14 cellular contexts compared by ENCODE assay signal in genomic region chr15:31309893-31310606, GRCh38.
"Had no signal": no experiment of that assay in that cellular context is flagged by ENCODE, and none has a peak within 500 bp of the region (broad histone marks: within the 10 kb centered on the region; RNA-seq: fewer than 3 reads in every experiment).

No MANE protein-coding gene starts in this region.

- H3K27me3 ChIP-seq: tibial nerve had no signal

- DNase-seq: activated CD4-positive, alpha-beta T cell treated with anti-CD3 and anti-CD28 coated beads, Interleukin-2, amount 50 U/mL, for 4 hours; activated CD8-positive, alpha-beta memory T cell treated with anti-CD3 and anti-CD28 coated beads, Interleukin-2, amount 50 U/mL, for 4 hours; dermis blood vessel endothelial cell; immature natural killer cell; left cardiac atrium; nephron progenitor cell; T-helper 2 cell had no signal

- H3K4me1 Mint-ChIP-seq: immature natural killer cell had no signal

- H3K27me3 Mint-ChIP-seq: activated naive CD4-positive, alpha-beta T cell treated with anti-CD3 and anti-CD28 coated beads, Interleukin-2, amount 50 U/mL, for 24 hours; activated T-helper 17 cell treated with anti-CD3 and anti-CD28 coated beads, Interleukin-2, amount 50 U/mL, for 72 hours had no signal

- H3K36me3 ChIP-seq: tibial nerve had no signal

- H3K4me3 Mint-ChIP-seq: activated naive CD4-positive, alpha-beta T cell treated with anti-CD3 and anti-CD28 coated beads, Interleukin-2, amount 50 U/mL, for 24 hours; activated T-helper 17 cell treated with anti-CD3 and anti-CD28 coated beads, Interleukin-2, amount 50 U/mL, for 72 hours; central memory CD8-positive, alpha-beta T cell; immature natural killer cell; nephron progenitor cell; stimulated activated effector memory CD8-positive, alpha-beta T cell treated with anti-CD3 and anti-CD28 coated beads, Interleukin-12 subunit alpha, Interleukin-12 subunit beta, amount 100 ng/mL, for 72 hours had no signal

- H3K4me3 ChIP-seq: skin epidermis, tibial nerve had no signal

- H3K9ac ChIP-seq: parathyroid adenoma had no signal

- H3K36me3 Mint-ChIP-seq: activated naive CD4-positive, alpha-beta T cell treated with anti-CD3 and anti-CD28 coated beads, Interleukin-2, amount 50 U/mL, for 24 hours; immature natural killer cell; stimulated activated effector memory CD8-positive, alpha-beta T cell treated with anti-CD3 and anti-CD28 coated beads, Interleukin-12 subunit alpha, Interleukin-12 subunit beta, amount 100 ng/mL, for 72 hours had no signal

- H3K27ac Mint-ChIP-seq: activated naive CD4-positive, alpha-beta T cell treated with anti-CD3 and anti-CD28 coated beads, Interleukin-2, amount 50 U/mL, for 24 hours; activated T-helper 17 cell treated with anti-CD3 and anti-CD28 coated beads, Interleukin-2, amount 50 U/mL, for 72 hours; immature natural killer cell; nephron progenitor cell; stimulated activated effector memory CD8-positive, alpha-beta T cell treated with anti-CD3 and anti-CD28 coated beads, Interleukin-12 subunit alpha, Interleukin-12 subunit beta, amount 100 ng/mL, for 72 hours had no signal

- H2AFZ ChIP-seq: parathyroid adenoma had no signal

- H3K9me3 Mint-ChIP-seq: activated naive CD4-positive, alpha-beta T cell treated with anti-CD3 and anti-CD28 coated beads, Interleukin-2, amount 50 U/mL, for 24 hours; activated T-helper 17 cell treated with anti-CD3 and anti-CD28 coated beads, Interleukin-2, amount 50 U/mL, for 72 hours; central memory CD8-positive, alpha-beta T cell; stimulated activated effector memory CD8-positive, alpha-beta T cell treated with anti-CD3 and anti-CD28 coated beads, Interleukin-12 subunit alpha, Interleukin-12 subunit beta, amount 100 ng/mL, for 72 hours had no signal

- H3K79me2 ChIP-seq: parathyroid adenoma had no signal

- H3K4me1 ChIP-seq: parathyroid adenoma had no signal

- H3K27ac ChIP-seq: parathyroid adenoma, skin epidermis, tibial nerve had no signal
